ENCODE assay signal across 8 cellular contexts in the genomic region with DNA sequence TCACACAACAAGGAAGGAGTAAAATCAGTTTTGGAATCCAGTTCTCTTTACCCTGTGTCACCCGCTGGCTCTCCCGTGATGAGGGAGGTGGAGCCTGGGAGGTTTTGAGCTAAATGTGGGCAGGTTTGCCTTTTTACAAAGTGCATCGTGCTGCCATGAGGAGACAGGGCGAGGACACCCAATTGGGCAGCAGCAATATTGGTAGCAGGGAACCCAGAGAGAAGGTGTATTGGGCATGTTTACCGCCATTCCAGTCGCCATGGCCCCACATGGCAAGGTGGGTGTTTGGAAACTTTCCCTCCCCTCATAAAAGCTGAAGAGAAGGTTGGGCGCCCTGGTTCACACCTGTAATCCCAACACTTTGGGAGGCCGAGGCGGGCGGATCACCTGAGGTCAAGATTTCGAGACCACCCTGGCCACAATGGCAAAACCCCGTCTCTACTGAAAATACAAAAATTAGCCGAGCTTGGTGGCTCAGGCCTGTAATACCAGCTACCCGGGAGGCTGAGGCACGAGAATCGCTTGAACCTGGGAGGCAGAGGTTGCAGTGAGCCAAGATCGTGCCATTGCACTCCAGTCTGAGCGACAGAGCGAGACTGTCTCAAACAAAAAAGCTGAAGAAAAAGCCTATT. TPM values are rescaled to one million over a fixed set of nuclear protein-coding genes. Genes with fewer than 3 reads are reported as not detected.
DNase-seq lines count a peak whose midpoint lies in the region; ATAC-seq, FAIRE-seq and TF ChIP-seq lines count a peak whose summit lies in the region.

No MANE protein-coding gene starts in this region.

- H3K9me3 ChIP-seq in keratinocyte (ENCODE audit: control insufficient read depth, low read depth, low read length) (no peaks in the 10 kb centered on the region), suprapubic skin (no peaks in the 10 kb centered on the region)

- TF ChIP-seq EP300 in suprapubic skin (IDR thresholded peaks at IDR 0.05) = no peak

- DNase-seq in activated CD4-positive, CD25-positive, alpha-beta regulatory T cell treated with anti-CD3 and anti-CD28 coated beads, Interleukin-2, amount 50 U/mL, for 72 hours = peak; percentile 32
- no peak for DNase-seq in activated naive CD8-positive, alpha-beta T cell treated with anti-CD3 and anti-CD28 coated beads for 36 hours
- no peak for DNase-seq in keratinocyte (ENCODE audit: low read depth, low spot score)
- DNase-seq in suprapubic skin (ENCODE audit: low spot score in 2 of 2) = peak in 1 of 2 donors; percentile 65
- no peak for DNase-seq in DMS 273 (lab: John Stamatoyannopoulos, UW; ENCODE audit: unreplicated experiment)

- peak overlapping the region; percentile 35 for H2AFZ ChIP-seq in keratinocyte (ENCODE audit: control insufficient read depth, low read length)

- peak overlapping the region; percentile 73 for H3K9ac ChIP-seq in keratinocyte (ENCODE audit: control insufficient read depth, extremely low read depth, insufficient read depth, low read length)

- TF ChIP-seq CTCF in keratinocyte (optimal IDR thresholded peaks at IDR 0.05 in 1 of 3, IDR thresholded peaks at IDR 0.05 in 1 of 3, conservative IDR thresholded peaks at IDR 0.05 in 1 of 3; ENCODE audit: extremely low read depth in 1 of 3, insufficient read depth in 2 of 3, low read length in 3 of 3) (no peak), suprapubic skin (IDR thresholded peaks at IDR 0.05) (no peak)

- peaks cover 22% of the 10 kb centered on the region for H3K79me2 ChIP-seq in keratinocyte (ENCODE audit: control insufficient read depth, insufficient read depth, low read length)

- peaks cover 23% of the 10 kb centered on the region for H3K4me1 ChIP-seq in keratinocyte (ENCODE audit: control insufficient read depth, extremely low read depth, insufficient read depth, low read length)
- peaks cover 51% of the 10 kb centered on the region for H3K4me1 ChIP-seq in suprapubic skin

- no peak for FAIRE-seq in keratinocyte (lab: Jason Lieb, UNC)

- peak overlapping the region; percentile 91 for H3K27ac Mint-ChIP-seq in activated naive CD8-positive, alpha-beta T cell treated with anti-CD3 and anti-CD28 coated beads for 36 hours

- no peaks in the 10 kb centered on the region for H3K9me3 Mint-ChIP-seq in activated naive CD8-positive, alpha-beta T cell treated with anti-CD3 and anti-CD28 coated beads for 36 hours

- H3K36me3 ChIP-seq in keratinocyte (ENCODE audit: control insufficient read depth in 2 of 2, extremely low read depth in 1 of 2, insufficient read depth in 2 of 2, low read length in 2 of 2) (no peaks in the 10 kb centered on the region), suprapubic skin (no peaks in the 10 kb centered on the region)

- no peak for ATAC-seq in activated CD4-positive, CD25-positive, alpha-beta regulatory T cell treated with anti-CD3 and anti-CD28 coated beads, Interleukin-2, amount 50 U/mL, for 24 hours
- no peak for ATAC-seq in GM21825 (IDR thresholded peaks at IDR 0.05; ENCODE audit: unreplicated experiment)
- no peak for ATAC-seq in GM18870 (IDR thresholded peaks at IDR 0.05; ENCODE audit: unreplicated experiment)

- peaks cover 7% of the 10 kb centered on the region for H4K20me1 ChIP-seq in keratinocyte (ENCODE audit: control insufficient read depth, extremely low read depth, insufficient read depth, low read length)

- H3K9me1 ChIP-seq in keratinocyte (ENCODE audit: control insufficient read depth, extremely low read depth, insufficient read depth, low read length) = no peaks in the 10 kb centered on the region

- dilution Hi-C loops in keratinocyte (cut with MboI; ENCODE audit: extremely low pct_ligation_motif_present, low sequenced_read_pairs) = no loop called here

- H3K27me3 ChIP-seq in keratinocyte (ENCODE audit: control insufficient read depth, extremely low read depth, insufficient read depth, low read length) (no peaks in the 10 kb centered on the region), suprapubic skin (no peaks in the 10 kb centered on the region)

- H3K27ac ChIP-seq in keratinocyte (ENCODE audit: control insufficient read depth, insufficient read depth, low read length) (peak overlapping the region; percentile 54), suprapubic skin (peak overlapping the region; percentile 50)

- 86% methylated on average over 19 of the region's 19 CpGs for WGBS in suprapubic skin

- H3K4me3 ChIP-seq in keratinocyte (ENCODE audit: control insufficient read depth in 2 of 3, extremely low read depth in 1 of 3, insufficient read depth in 2 of 3, low read depth in 1 of 3, low read length in 3 of 3) (peak overlapping the region in 2 of 3 experiments; percentile 70 to 71), suprapubic skin (peak overlapping the region; percentile 48)

- peak overlapping the region; percentile 82 for H3K4me3 Mint-ChIP-seq in activated naive CD8-positive, alpha-beta T cell treated with anti-CD3 and anti-CD28 coated beads for 36 hours

- H3K4me2 ChIP-seq in keratinocyte (ENCODE audit: control insufficient read depth, extremely low read depth, insufficient read depth, low read depth, low read length) = peak overlapping the region; percentile 89

- H3K4me1 Mint-ChIP-seq in activated naive CD8-positive, alpha-beta T cell treated with anti-CD3 and anti-CD28 coated beads for 36 hours = peaks cover 32% of the 10 kb centered on the region

- H3K36me3 Mint-ChIP-seq in activated naive CD8-positive, alpha-beta T cell treated with anti-CD3 and anti-CD28 coated beads for 36 hours = peaks cover 11% of the 10 kb centered on the region

- no peak for TF ChIP-seq POLR2A in suprapubic skin (IDR thresholded peaks at IDR 0.05)

- no peaks in the 10 kb centered on the region for H3K27me3 Mint-ChIP-seq in activated naive CD8-positive, alpha-beta T cell treated with anti-CD3 and anti-CD28 coated beads for 36 hours

RNA-seq across cellular contexts. Expression of a gene that starts 3.5 kb away (rescaled TPM):
- total RNA-seq in activated naive CD8-positive, alpha-beta T cell treated with anti-CD3 and anti-CD28 coated beads for 36 hours = 100 to 1,000 TPM; 150 to 156 TPM
- 61.8 to 155 TPM (median 117 TPM) in 3 replicates for polyA plus RNA-seq in keratinocyte
- polyA plus RNA-seq in keratinocyte (2011; ENCODE audit: low read depth) = 233 TPM
- polyA plus RNA-seq in keratinocyte (2011; cell fraction: cytosol; rRNA removed) = 146 and 182 TPM in 2 replicates
- 132 and 143 TPM in 2 replicates for polyA plus RNA-seq in keratinocyte (2011; cell fraction: nucleus; rRNA removed)
- polyA plus RNA-seq in keratinocyte (2012; ENCODE audit: low replicate concordance) = 92.0 and 131 TPM in 2 replicates
- polyA minus RNA-seq in keratinocyte = 32.3 to 92.9 TPM (median 62.0 TPM) in 3 replicates
- polyA minus RNA-seq in keratinocyte (2011; cell fraction: cytosol; rRNA and poly(A)+ RNA removed) = 37.2 TPM
- polyA minus RNA-seq in keratinocyte (2011; cell fraction: nucleus; rRNA and poly(A)+ RNA removed) = 32.3 and 62.8 TPM in 2 replicates
- 100 to 1,000 TPM in 2 of 4 donors, 10 to 100 TPM in 2; 80.5 to 162 (median 99.0) TPM for total RNA-seq in suprapubic skin

RNA-seq across cellular contexts. Expression of a gene that starts 37.0 kb away (rescaled TPM):
- 10 to 100 TPM; 17.4 to 19.3 TPM for total RNA-seq in activated naive CD8-positive, alpha-beta T cell treated with anti-CD3 and anti-CD28 coated beads for 36 hours
- 48.7 to 77.3 TPM (median 62.3 TPM) in 3 replicates for polyA plus RNA-seq in keratinocyte
- polyA plus RNA-seq in keratinocyte (2011; ENCODE audit: low read depth) = 33.8 TPM
- 70.2 and 70.3 TPM in 2 replicates for polyA plus RNA-seq in keratinocyte (2011; cell fraction: cytosol; rRNA removed)
- 95.5 and 103 TPM in 2 replicates for polyA plus RNA-seq in keratinocyte (2011; cell fraction: nucleus; rRNA removed)
- 45.3 and 52.4 TPM in 2 replicates for polyA plus RNA-seq in keratinocyte (2012; ENCODE audit: low replicate concordance)
- polyA minus RNA-seq in keratinocyte = 117 to 209 TPM (median 146 TPM) in 3 replicates
- polyA minus RNA-seq in keratinocyte (2011; cell fraction: cytosol; rRNA and poly(A)+ RNA removed) = 103 TPM
- polyA minus RNA-seq in keratinocyte (2011; cell fraction: nucleus; rRNA and poly(A)+ RNA removed) = 42.4 and 47.5 TPM in 2 replicates
- total RNA-seq in suprapubic skin = 10 to 100 TPM; 30.5 to 82.2 (median 57.3) TPM
